In the genomic region with DNA sequence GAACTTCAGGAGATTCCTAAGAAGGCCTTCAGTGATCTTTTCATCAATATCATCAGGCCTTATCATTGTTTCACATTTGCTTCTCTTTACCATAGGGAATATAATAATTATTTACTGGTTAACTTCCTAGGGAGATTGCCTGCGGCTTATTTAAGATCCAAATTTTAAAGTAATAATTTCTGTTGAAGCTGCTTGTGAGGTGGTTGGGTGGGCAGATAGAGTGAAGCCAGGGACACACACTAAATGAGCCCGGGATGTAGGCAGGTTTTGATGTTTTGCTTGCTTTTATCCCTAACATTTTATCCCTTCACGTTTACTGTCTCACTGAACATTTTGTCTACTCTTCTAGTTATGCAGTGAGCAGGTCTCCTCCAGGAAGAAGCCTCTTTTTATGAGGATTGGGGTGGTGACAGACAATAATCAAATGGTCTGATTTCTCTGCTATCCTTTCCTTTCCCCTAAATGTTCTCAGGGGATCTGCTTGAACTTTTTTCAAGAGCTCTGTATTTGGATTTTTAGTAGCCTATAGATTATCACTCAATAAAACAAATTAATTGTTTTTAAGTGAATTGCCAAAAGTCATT, we compare ENCODE assay signal across 9 cellular contexts.
DNase-seq lines count a peak whose midpoint lies in the region; ATAC-seq and TF ChIP-seq lines count a peak whose summit lies in the region.
"Had no signal": no experiment of that assay in that cellular context is flagged by ENCODE, and none has a peak within 500 bp of the region (broad histone marks: within the 10 kb centered on the region; RNA-seq: fewer than 3 reads in every experiment).

No MANE protein-coding gene starts in this region.

- CTCF ChIA-PET in CD4-positive, alpha-beta memory T cell (lab: Charles Lee; ENCODE audit: partially characterized antibody), result interaction anchor here (1.2 to 10.8 kb wide), 4 partner anchors 139 to 956 kb away, joined by 4 to 108 read pairs (median 28); partner anchors contain the start of gene RUNX1
- CTCF ChIA-PET in A673 (lab: Charles Lee), result no interaction called here

- H3K9me3 Mint-ChIP-seq in CD4-positive, alpha-beta memory T cell, result peaks cover 0 to 6% (median 0%) of the 10 kb centered on the region in 8 donors
- no peaks in the 10 kb centered on the region for H3K9me3 Mint-ChIP-seq in nephron

- no TSS peak for BruUV-seq in A673 (replicated peaks; lab: Mats Ljungman, UMichigan)

- TF ChIP-seq CTCF in cardiac fibroblast (IDR thresholded peaks at IDR 0.05; ENCODE audit: low read depth, low read length) (no peak), nephron (IDR thresholded peaks at IDR 0.05; ENCODE audit: unreplicated experiment in 3 of 3) (no peak), A673 (conservative IDR thresholded peaks at IDR 0.05; ENCODE audit: low read depth, low read length) (no peak)

- DNase-seq in CD4-positive, alpha-beta memory T cell, result no peak
- DNase-seq in MG63, result no peak
- DNase-seq in cardiac fibroblast (ENCODE audit: low read depth in 2 of 2), result no peak
- DNase-seq in A673 (ENCODE audit: low spot score), result no peak
- DNase-seq in foreskin melanocyte, result no peak
- DNase-seq: activated CD4-positive, CD25-positive, alpha-beta regulatory T cell treated with anti-CD3 and anti-CD28 coated beads, Interleukin-2, amount 50 U/mL, for 72 hours had no signal

- peaks cover 59% of the 10 kb centered on the region for H3K4me1 ChIP-seq in CD4-positive, alpha-beta memory T cell (ENCODE audit: insufficient read depth, low read length)
- peaks cover 13% of the 10 kb centered on the region for H3K4me1 ChIP-seq in A673 (ENCODE audit: insufficient read depth, low read length, poor library complexity, severe bottlenecking)

- H3K4me1 Mint-ChIP-seq in CD4-positive, alpha-beta memory T cell, result peaks cover 33 to 69% (median 52%) of the 10 kb centered on the region in 4 donors
- peaks cover 33% of the 10 kb centered on the region for H3K4me1 Mint-ChIP-seq in nephron

- no peaks in the 10 kb centered on the region for H3K9me3 ChIP-seq in CD4-positive, alpha-beta memory T cell (ENCODE audit: control insufficient read depth in 1 of 2, low read length in 2 of 2)
- H3K9me3 ChIP-seq in MG63 (no peaks in the 10 kb centered on the region), A673 (ENCODE audit: low read depth, low read length, poor library complexity, severe bottlenecking) (no peaks in the 10 kb centered on the region)

- POLR2A ChIA-PET in CD4-positive, alpha-beta memory T cell (lab: Charles Lee; ENCODE audit: partially characterized antibody), result interaction anchor here (3.4 to 13.4 kb wide), 2 partner anchors 49 to 163 kb away, joined by 13 to 280 read pairs; partner anchors contain the start of gene RUNX1
- POLR2A ChIA-PET in A673 (lab: Charles Lee; ENCODE audit: low non-redundant PET), result no interaction called here

- intact Hi-C loops in CD4-positive, alpha-beta memory T cell (cut with micrococcal nuclease), result no loop called here
- intact Hi-C loops in A673 (cut with micrococcal nuclease; ENCODE audit: unreplicated experiment), result loop anchor here (5.0 to 10.0 kb wide), 2 partner anchors 137 to 1050 kb away; no protein-coding TSS in a partner anchor

- peaks cover 17 to 33% of the 10 kb centered on the region in 2 donors for H3K36me3 Mint-ChIP-seq in CD4-positive, alpha-beta memory T cell
- no peaks in the 10 kb centered on the region for H3K36me3 Mint-ChIP-seq in nephron (ENCODE audit: low read depth)

- no peak overlapping the region for H3K4me3 Mint-ChIP-seq in CD4-positive, alpha-beta memory T cell
- H3K4me3 Mint-ChIP-seq in nephron, result peak overlapping the region in 2 of 3 experiments; percentile 54 to 78

- H3K27ac ChIP-seq in CD4-positive, alpha-beta memory T cell (ENCODE audit: low read depth, low read length), result no peak overlapping the region
- H3K27ac ChIP-seq in A673 (ENCODE audit: low read depth, low read length, poor library complexity, severe bottlenecking), result no peak overlapping the region

- ATAC-seq in GM18909 (IDR thresholded peaks at IDR 0.05; ENCODE audit: poor library complexity, unreplicated experiment), result no peak
- no peak for ATAC-seq in GM19467 (IDR thresholded peaks at IDR 0.05; ENCODE audit: unreplicated experiment)

- H3K36me3 ChIP-seq in CD4-positive, alpha-beta memory T cell (ENCODE audit: insufficient read depth, low read length), result peaks cover 9% of the 10 kb centered on the region
- H3K36me3 ChIP-seq in MG63, result peaks cover 51% of the 10 kb centered on the region
- H3K36me3 ChIP-seq in A673 (ENCODE audit: insufficient read depth, low read length, poor library complexity, severe bottlenecking), result no peaks in the 10 kb centered on the region

- H3K4me3 ChIP-seq in CD4-positive, alpha-beta memory T cell (ENCODE audit: low read length in 2 of 2), result no peak overlapping the region
- H3K4me3 ChIP-seq in MG63 (peak overlapping the region; percentile 69), cardiac fibroblast (replicated peaks in 1 of 2; ENCODE audit: low read depth in 2 of 2, low read length in 2 of 2) (peak overlapping the region; percentile 61 to 94), A673 (ENCODE audit: low read depth, low read length, poor library complexity, severe bottlenecking) (no peak overlapping the region)

- H3K27me3 ChIP-seq in CD4-positive, alpha-beta memory T cell (ENCODE audit: insufficient read depth, low read length), result no peaks in the 10 kb centered on the region
- H3K27me3 ChIP-seq in MG63, result no peaks in the 10 kb centered on the region
- H3K27me3 ChIP-seq in A673 (replicated peaks; ENCODE audit: insufficient read depth, low read depth, low read length, poor library complexity), result peaks cover 87% of the 10 kb centered on the region

- H3K27me3 Mint-ChIP-seq in CD4-positive, alpha-beta memory T cell, result peaks cover 0 to 1% of the 10 kb centered on the region in 2 donors
- peaks cover 70% of the 10 kb centered on the region for H3K27me3 Mint-ChIP-seq in nephron (ENCODE audit: low read depth)

- H3K27ac Mint-ChIP-seq in CD4-positive, alpha-beta memory T cell, result peak overlapping the region in 6 of 7 donors; percentile 3 to 40 (median 20)
- no peak overlapping the region for H3K27ac Mint-ChIP-seq in nephron

Comparison
In these comparisons a context has a peak if more than half of its experiments do, and no peak if none do; other contexts are left out.
1. H3K4me3 ChIP-seq: peak in MG63 (single experiment) and cardiac fibroblast (2 of 2); none in CD4-positive, alpha-beta memory T cell (0 of 2) and A673 (single experiment).
2. H3K27ac Mint-ChIP-seq: peak in CD4-positive, alpha-beta memory T cell (6 of 7); none in nephron (0 of 3).
3. H3K4me3 Mint-ChIP-seq: peak in nephron (2 of 3); none in CD4-positive, alpha-beta memory T cell (0 of 8).